Comparison of ENCODE assay signal across 19 cellular contexts in the genomic region with DNA sequence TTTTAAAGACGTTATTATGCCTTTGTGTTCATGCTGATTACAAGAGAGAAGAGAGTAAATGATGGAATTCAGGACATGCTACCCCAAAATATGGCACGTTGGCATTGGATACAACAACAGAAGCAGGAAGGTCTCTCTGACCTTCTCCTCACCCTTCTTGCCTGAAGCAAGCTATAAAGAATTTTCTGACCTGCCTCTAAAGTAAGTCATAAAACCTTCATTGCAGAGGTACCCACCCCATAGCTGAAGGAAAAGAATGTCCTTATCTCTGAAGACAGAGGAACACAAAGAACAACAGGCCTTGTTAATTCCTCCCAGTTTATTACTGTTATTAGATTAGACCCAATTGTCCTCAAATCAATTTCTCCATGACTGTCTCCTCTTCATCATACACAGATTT.
DNase-seq lines count a peak whose midpoint lies in the region; ATAC-seq, FAIRE-seq and TF ChIP-seq lines count a peak whose summit lies in the region.
"Had no signal": no experiment of that assay in that cellular context is flagged by ENCODE, and none has a peak within 500 bp of the region (broad histone marks: within the 10 kb centered on the region; RNA-seq: fewer than 3 reads in every experiment).

No MANE protein-coding gene starts in this region.

- peaks cover 2% of the 10 kb centered on the region for H3K9me3 ChIP-seq in small intestine (ENCODE audit: control insufficient read depth, low read depth)

- H3K9me3 Mint-ChIP-seq in activated CD4-positive, alpha-beta T cell treated with anti-CD3 and anti-CD28 coated beads, Interleukin-2, amount 10 ng/mL, durations not matched to agents 24 days and 14 days = peaks cover 9% of the 10 kb centered on the region

- in situ Hi-C loops in GM13976 (cut with MboI; ENCODE audit: low sequenced_read_pairs, unreplicated experiment) = no loop called here

- no peaks in the 10 kb centered on the region for H3K4me1 ChIP-seq in small intestine (ENCODE audit: control insufficient read depth in 2 of 2, insufficient read depth in 1 of 2, low read depth in 1 of 2, low read length in 1 of 2)

- no peak for ATAC-seq in sciatic nerve
- ATAC-seq: GM12878, HepG2 had no signal

- no peak overlapping the region for H3K27ac Mint-ChIP-seq in activated CD4-positive, alpha-beta T cell treated with anti-CD3 and anti-CD28 coated beads, Interleukin-2, amount 10 ng/mL, durations not matched to agents 24 days and 14 days
- H3K27ac Mint-ChIP-seq: B cell; CD4-positive, alpha-beta memory T cell had no signal

- H3K4me3 ChIP-seq in small intestine (ENCODE audit: low read depth in 1 of 2, low read length in 2 of 2) = no peak overlapping the region
- H3K4me3 ChIP-seq: GM12878, GM23248 had no signal

- peaks cover 10% of the 10 kb centered on the region for H3K4me1 Mint-ChIP-seq in activated CD4-positive, alpha-beta T cell treated with anti-CD3 and anti-CD28 coated beads, Interleukin-2, amount 10 ng/mL, durations not matched to agents 24 days and 14 days

- intact Hi-C loops in activated CD4-positive, alpha-beta T cell treated with anti-CD3 and anti-CD28 coated beads, Interleukin-2, amount 10 ng/mL, durations not matched to agents 24 days and 14 days (cut with micrococcal nuclease) = no loop called here
- intact Hi-C loops in sciatic nerve (cut with DNase I) = no loop called here

- H3K27ac ChIP-seq in small intestine (ENCODE audit: low read depth in 1 of 2, low read length in 1 of 2) = no peak overlapping the region
- H3K27ac ChIP-seq: C4-2B, GM23248 had no signal

- no peaks in the 10 kb centered on the region for H3K27me3 Mint-ChIP-seq in activated CD4-positive, alpha-beta T cell treated with anti-CD3 and anti-CD28 coated beads, Interleukin-2, amount 10 ng/mL, durations not matched to agents 24 days and 14 days
- H3K27me3 Mint-ChIP-seq: B cell; CD4-positive, alpha-beta memory T cell had no signal

- H3K36me3 ChIP-seq in small intestine (ENCODE audit: control insufficient read depth in 2 of 2, insufficient read depth in 2 of 2, low read length in 2 of 2) = peaks cover 0 to 2% of the 10 kb centered on the region in 2 donors

- FAIRE-seq in small intestine (lab: Jason Lieb, UNC) = no peak
- FAIRE-seq: A204.1, D721Med, GM12878, H54, HepG2 had no signal

- peaks cover 24% of the 10 kb centered on the region for H3K36me3 Mint-ChIP-seq in activated CD4-positive, alpha-beta T cell treated with anti-CD3 and anti-CD28 coated beads, Interleukin-2, amount 10 ng/mL, durations not matched to agents 24 days and 14 days (ENCODE audit: low read depth)

- TF ChIP-seq CTCF in GM13976 (IDR thresholded peaks at IDR 0.05; ENCODE audit: borderline replicate concordance, control extremely low read depth, extremely low read depth, insufficient read depth, missing control alignments) = no peak

- H3K4me3 Mint-ChIP-seq in activated CD4-positive, alpha-beta T cell treated with anti-CD3 and anti-CD28 coated beads, Interleukin-2, amount 10 ng/mL, durations not matched to agents 24 days and 14 days = no peak overlapping the region
- H3K4me3 Mint-ChIP-seq: B cell; CD4-positive, alpha-beta memory T cell had no signal

- no peaks in the 10 kb centered on the region for H3K27me3 ChIP-seq in small intestine (ENCODE audit: control insufficient read depth in 2 of 2, insufficient read depth in 2 of 2, low read length in 2 of 2)

- WGBS in small intestine, 3 donors = 29 to 66% (median 57%) methylated on average over 2 of the region's 2 CpGs

- DNase-seq in EL (peak; percentile 3), M059J (ENCODE audit: low read depth) (peak; percentile 50), iris pigment epithelial cell (ENCODE audit: low read depth) (peak; percentile 5), small intestine (peak; percentile 30), GM13976 (ENCODE audit: low spot score) (no peak), sciatic nerve (ENCODE audit: low spot score) (no peak)
- DNase-seq in stimulated activated CD8-positive, alpha-beta memory T cell treated with anti-CD3 and anti-CD28 coated beads, Interleukin-4, amount 100 ng/mL, for 48 hours = no peak
- DNase-seq in activated CD4-positive, alpha-beta T cell treated with anti-CD3 and anti-CD28 coated beads, Interleukin-2, amount 10 ng/mL, durations not matched to agents 24 days and 14 days = no peak
- DNase-seq: CD4-positive, alpha-beta memory T cell; DMS153; DND-41; GM23248 had no signal

Comparison
In these comparisons a context has a peak if more than half of its experiments do, and no peak if none do; other contexts are left out.
1. DNase-seq: peak in EL (single experiment), M059J (single experiment), iris pigment epithelial cell (single experiment) and small intestine (single experiment); none in GM13976 (single experiment), stimulated activated CD8-positive, alpha-beta memory T cell treated with anti-CD3 and anti-CD28 coated beads, Interleukin-4, amount 100 ng/mL, for 48 hours (single experiment), activated CD4-positive, alpha-beta T cell treated with anti-CD3 and anti-CD28 coated beads, Interleukin-2, amount 10 ng/mL, durations not matched to agents 24 days and 14 days (single experiment) and sciatic nerve (single experiment).